In genomic region chr21:42699196-42699595, GRCh38 we compare ENCODE assay signal across 23 cellular contexts. TPM values are rescaled to one million over a fixed set of nuclear protein-coding genes. Genes with fewer than 3 reads are reported as not detected.
"Had no signal": no experiment of that assay in that cellular context is flagged by ENCODE, and none has a peak within 500 bp of the region (broad histone marks: within the 10 kb centered on the region; RNA-seq: fewer than 3 reads in every experiment).

No MANE protein-coding gene starts in this region.

- H3K36me3 Mint-ChIP-seq: natural killer cell treated with Interleukin-12 subunit alpha and Interleukin-12 subunit beta and Interleukin-15 and Interleukin-18, amount 100 ng/mL, for 72 hours; stimulated activated effector memory CD8-positive, alpha-beta T cell treated with anti-CD3 and anti-CD28 coated beads, Interleukin-12 subunit alpha, Interleukin-12 subunit beta, amount 100 ng/mL, for 72 hours had no signal

- H3K4me2 ChIP-seq: hepatocyte had no signal

- H3K27me3 ChIP-seq: hepatocyte, ovary, right atrium auricular region, right lobe of liver, tibial nerve, vagina had no signal

- H3K4me1 Mint-ChIP-seq: stimulated activated effector memory CD8-positive, alpha-beta T cell treated with anti-CD3 and anti-CD28 coated beads, Interleukin-12 subunit alpha, Interleukin-12 subunit beta, amount 100 ng/mL, for 72 hours; stimulated activated naive CD8-positive, alpha-beta T cell treated with anti-CD3 and anti-CD28 coated beads, Interleukin-15, amount 100 ng/mL, for 72 hours had no signal

- H3K27ac Mint-ChIP-seq: natural killer cell treated with Interleukin-12 subunit alpha and Interleukin-12 subunit beta and Interleukin-15 and Interleukin-18, amount 100 ng/mL, for 72 hours; progenitor cell of endocrine pancreas; stimulated activated effector memory CD8-positive, alpha-beta T cell treated with anti-CD3 and anti-CD28 coated beads, Interleukin-12 subunit alpha, Interleukin-12 subunit beta, amount 100 ng/mL, for 72 hours; stimulated activated naive CD8-positive, alpha-beta T cell treated with anti-CD3 and anti-CD28 coated beads, Interleukin-15, amount 100 ng/mL, for 72 hours; type B pancreatic cell had no signal

- H3K4me1 ChIP-seq: right atrium auricular region, right lobe of liver, vagina had no signal

- ATAC-seq: mucosa of descending colon; naive thymus-derived CD4-positive, alpha-beta T cell; natural killer cell treated with Interleukin-12 subunit alpha and Interleukin-12 subunit beta and Interleukin-15 and Interleukin-18, amount 100 ng/mL, for 72 hours; right lobe of liver; stimulated activated effector memory CD8-positive, alpha-beta T cell treated with anti-CD3 and anti-CD28 coated beads, Interleukin-12 subunit alpha, Interleukin-12 subunit beta, amount 100 ng/mL, for 72 hours; stimulated activated naive CD8-positive, alpha-beta T cell treated with anti-CD3 and anti-CD28 coated beads, Interleukin-15, amount 100 ng/mL, for 72 hours had no signal

- H3K27me3 Mint-ChIP-seq: progenitor cell of endocrine pancreas; stimulated activated naive CD8-positive, alpha-beta T cell treated with anti-CD3 and anti-CD28 coated beads, Interleukin-15, amount 100 ng/mL, for 72 hours; type B pancreatic cell had no signal

- H3K79me2 ChIP-seq: hepatocyte had no signal

- H3K27ac ChIP-seq: hepatocyte, left ventricle myocardium inferior, ovary, right atrium auricular region, right lobe of liver, skin epidermis, tibial nerve, vagina had no signal

- H3K4me3 ChIP-seq: hepatocyte, left ventricle myocardium inferior, lung, mucosa of descending colon, ovary, right atrium auricular region, right lobe of liver, skin epidermis, tibial nerve, vagina had no signal

- H2AFZ ChIP-seq: hepatocyte had no signal

- H3K36me3 ChIP-seq: ovary, right atrium auricular region, right lobe of liver, vagina had no signal

- H3K9me3 ChIP-seq: mucosa of descending colon, ovary, right lobe of liver, vagina had no signal

- DNase-seq: islet precursor cell; left ventricle myocardium inferior; mesendoderm; midbrain; mucosa of descending colon; naive thymus-derived CD4-positive, alpha-beta T cell; ovary; right lobe of liver; stimulated activated CD4-positive, alpha-beta T cell treated with anti-CD3 and anti-CD28 coated beads, Interleukin-4, amount 100 ng/mL, for 24 hours; stimulated activated naive CD4-positive, alpha-beta T cell treated with Interleukin-2 at 50 U/mL for 16 hours; stimulated activated naive CD8-positive, alpha-beta T cell treated with anti-CD3 and anti-CD28 coated beads, Interleukin-15, amount 100 ng/mL, for 72 hours; substantia nigra had no signal

- H3K9me3 Mint-ChIP-seq: natural killer cell treated with Interleukin-12 subunit alpha and Interleukin-12 subunit beta and Interleukin-15 and Interleukin-18, amount 100 ng/mL, for 72 hours; stimulated activated effector memory CD8-positive, alpha-beta T cell treated with anti-CD3 and anti-CD28 coated beads, Interleukin-12 subunit alpha, Interleukin-12 subunit beta, amount 100 ng/mL, for 72 hours; stimulated activated naive CD8-positive, alpha-beta T cell treated with anti-CD3 and anti-CD28 coated beads, Interleukin-15, amount 100 ng/mL, for 72 hours had no signal

- H3K4me3 Mint-ChIP-seq: naive thymus-derived CD4-positive, alpha-beta T cell; natural killer cell treated with Interleukin-12 subunit alpha and Interleukin-12 subunit beta and Interleukin-15 and Interleukin-18, amount 100 ng/mL, for 72 hours; stimulated activated effector memory CD8-positive, alpha-beta T cell treated with anti-CD3 and anti-CD28 coated beads, Interleukin-12 subunit alpha, Interleukin-12 subunit beta, amount 100 ng/mL, for 72 hours; stimulated activated naive CD8-positive, alpha-beta T cell treated with anti-CD3 and anti-CD28 coated beads, Interleukin-15, amount 100 ng/mL, for 72 hours; type B pancreatic cell had no signal

RNA-seq across cellular contexts. Expression of gene PDE9A, which starts 45.8 kb away (rescaled TPM):
- total RNA-seq: myocyte had no signal
